In genomic region chr20:32236048-32236533, GRCh38 we compare ENCODE assay signal across 1 cellular context.
TF ChIP-seq lines count a peak whose summit lies in the region.

No MANE protein-coding gene starts in this region.

TF ChIP-seq in liver, 16 proteins besides CTCF, POLR2A, EP300 and RAD21 (continued from another document):
- TF ChIP-seq ZBTB33 (IDR thresholded peaks at IDR 0.05) (no peak), ATF3 (IDR thresholded peaks at IDR 0.05) (no peak), MAX (IDR thresholded peaks at IDR 0.05) (no peak), RXRA (IDR thresholded peaks at IDR 0.05) (no peak), EGR1 (IDR thresholded peaks at IDR 0.05; ENCODE audit: low read depth in 2 of 2) (no peak), FOXA2 (IDR thresholded peaks at IDR 0.05) (no peak), GABPA (IDR thresholded peaks at IDR 0.05 in 1 of 2, conservative IDR thresholded peaks at IDR 0.05 in 1 of 2) (no peak), REST (IDR thresholded peaks at IDR 0.05) (no peak), TAF1 (conservative IDR thresholded peaks at IDR 0.05) (no peak)
